In the genomic region with DNA sequence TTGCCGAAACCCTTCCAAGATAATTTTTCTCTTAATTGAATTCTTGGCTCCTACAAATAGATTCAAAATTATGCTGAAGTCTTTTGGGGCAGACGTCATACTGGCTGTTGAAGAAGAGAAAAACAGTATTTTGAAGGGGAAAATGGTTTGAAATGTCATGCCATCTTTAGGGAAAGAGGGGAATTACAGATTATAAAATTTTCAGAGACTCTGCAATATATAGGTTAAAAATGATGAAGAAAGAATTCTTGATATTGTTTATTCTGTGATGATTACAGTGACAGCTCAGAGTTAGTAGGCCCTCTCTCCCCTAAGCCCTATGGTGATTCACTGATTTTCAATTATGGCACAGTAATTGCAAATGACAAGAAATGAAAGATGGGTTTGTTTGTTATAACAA, we compare ENCODE assay signal across 14 cellular contexts.
A peak's percentile ranks its signal among the peaks of the same experiment; 100 is the strongest.
DNase-seq lines count a peak whose midpoint lies in the region; ATAC-seq, FAIRE-seq and TF ChIP-seq lines count a peak whose summit lies in the region.
"Had no signal": no experiment of that assay in that cellular context is flagged by ENCODE, and none has a peak within 500 bp of the region (broad histone marks: within the 10 kb centered on the region; RNA-seq: fewer than 3 reads in every experiment).

No MANE protein-coding gene starts in this region.

- CTCF ChIA-PET in OCI-LY7 (lab: Charles Lee; ENCODE audit: unreplicated experiment), result no interaction called here

- H3K79me2 ChIP-seq in OCI-LY7 (ENCODE audit: insufficient read depth, low read depth, low read length), result no peaks in the 10 kb centered on the region

- no TSS peak for BruUV-seq in OCI-LY7 (replicated peaks; lab: Mats Ljungman, UMichigan)

- intact Hi-C loops in OCI-LY7 (cut with micrococcal nuclease; ENCODE audit: unreplicated experiment), result no loop called here
- intact Hi-C loops in body of pancreas (cut with DNase I), result no loop called here

- H3K4me2 ChIP-seq in OCI-LY7 (ENCODE audit: low read length), result no peak overlapping the region

- no peak overlapping the region for H2AFZ ChIP-seq in OCI-LY7 (ENCODE audit: low read length)

- H3K4me3 ChIP-seq in OCI-LY7 (ENCODE audit: low read depth, low read length, poor library complexity, severe bottlenecking), result no peak overlapping the region
- no peak overlapping the region for H3K4me3 ChIP-seq in epithelial cell of esophagus (ENCODE audit: low read length)
- no peak overlapping the region for H3K4me3 ChIP-seq in body of pancreas

- no peak overlapping the region for H3K27ac ChIP-seq in OCI-LY7 (ENCODE audit: low read depth, low read length, poor library complexity, severe bottlenecking)
- no peak overlapping the region for H3K27ac ChIP-seq in body of pancreas
- H3K27ac ChIP-seq: WERI-Rb-1 had no signal

- H3K36me3 ChIP-seq in OCI-LY7 (ENCODE audit: insufficient read depth, low read length), result no peaks in the 10 kb centered on the region
- H3K36me3 ChIP-seq in body of pancreas (replicated peaks in 1 of 2; ENCODE audit: insufficient read depth in 1 of 2, low read depth in 2 of 2), result peaks cover 0 to 1% of the 10 kb centered on the region in 2 donors

- H4K20me1 ChIP-seq in OCI-LY7 (ENCODE audit: insufficient read depth, low read length), result no peaks in the 10 kb centered on the region

- TF ChIP-seq POLR2A in body of pancreas (IDR thresholded peaks at IDR 0.05), result no peak
- TF ChIP-seq POLR2A in GM12892 (IDR thresholded peaks at IDR 0.05; ENCODE audit: low read depth, low read length), result no peak

- H3K4me1 ChIP-seq in OCI-LY7 (ENCODE audit: insufficient read depth, low read length, poor library complexity, severe bottlenecking) (no peaks in the 10 kb centered on the region), body of pancreas (peaks cover 10% of the 10 kb centered on the region)

- peak; percentile 46 for TF ChIP-seq CTCF in OCI-LY7 (conservative IDR thresholded peaks at IDR 0.05; ENCODE audit: low read length)
- no peak for TF ChIP-seq CTCF in epithelial cell of esophagus (IDR thresholded peaks at IDR 0.05; ENCODE audit: insufficient read depth, low read depth, low read length, missing control alignments)
- TF ChIP-seq CTCF in body of pancreas (IDR thresholded peaks at IDR 0.05), result peak in 1 of 7 experiments; percentile 13

- POLR2A ChIA-PET in OCI-LY7 (lab: Charles Lee), result no interaction called here

- no peaks in the 10 kb centered on the region for H3K27me3 ChIP-seq in body of pancreas

- DNase-seq in DMS 273 (lab: John Stamatoyannopoulos, UW; ENCODE audit: unreplicated experiment), result peak; percentile 6
- DNase-seq in DMS 273 treated with DMSO at 0.1 percent for 48 hours (lab: John Stamatoyannopoulos, UW), result no peak
- DNase-seq in OCI-LY7 (ENCODE audit: low spot score), result no peak
- peak; percentile 50 for DNase-seq in epithelial cell of esophagus (ENCODE audit: low read depth)
- DNase-seq in retina, result peak; percentile 36
- no peak for DNase-seq in body of pancreas
- no peak for DNase-seq in GM12892 (ENCODE audit: insufficient read length)
- no peak for DNase-seq in NCI-H2029 treated with DMSO at 0.1 percent for 48 hours (lab: John Stamatoyannopoulos, UW)
- DNase-seq: 8988T; activated T-cell treated with anti-CD3 and anti-CD28 coated beads, Interleukin-2, amount 50 U/mL, for 72 hours; stimulated activated naive CD8-positive, alpha-beta T cell treated with anti-CD3 and anti-CD28 coated beads, Interleukin-15, Interleukin-2, amounts not matched to agents 100 U/mL and 50 U/mL, for 24 hours; WERI-Rb-1 had no signal

- no peaks in the 10 kb centered on the region for H3K9me2 ChIP-seq in OCI-LY7 (ENCODE audit: insufficient read depth, low read length)

- FAIRE-seq in GM12892 (lab: Jason Lieb, UNC), result no peak
- FAIRE-seq: colon had no signal

- no peak for ATAC-seq in body of pancreas
- ATAC-seq: activated T-cell treated with anti-CD3 and anti-CD28 coated beads, Interleukin-2, amount 50 U/mL, for 72 hours; HCT116; stimulated activated naive CD8-positive, alpha-beta T cell treated with anti-CD3 and anti-CD28 coated beads, Interleukin-15, Interleukin-2, amounts not matched to agents 100 U/mL and 50 U/mL, for 24 hours had no signal

- 56% methylated on average over 2 of the region's 2 CpGs for WGBS in body of pancreas, 2 donors

- H3K9me3 ChIP-seq in OCI-LY7 (ENCODE audit: low read length) (no peaks in the 10 kb centered on the region), body of pancreas (no peaks in the 10 kb centered on the region)

Comparison
In these comparisons a context has a peak if more than half of its experiments do, and no peak if none do; other contexts are left out.
1. DNase-seq: peak in DMS 273 (single experiment), epithelial cell of esophagus (single experiment) and retina (single experiment); none in DMS 273 treated with DMSO at 0.1 percent for 48 hours (single experiment), OCI-LY7 (single experiment), body of pancreas (0 of 4), GM12892 (single experiment) and NCI-H2029 treated with DMSO at 0.1 percent for 48 hours (single experiment).